In genomic region chr16:20624882-20625807, GRCh38 we compare ENCODE assay signal across 16 cellular contexts. TPM values are rescaled to one million over a fixed set of nuclear protein-coding genes. Genes with fewer than 3 reads are reported as not detected.
"Had no signal": no experiment of that assay in that cellular context is flagged by ENCODE, and none has a peak within 500 bp of the region (broad histone marks: within the 10 kb centered on the region; RNA-seq: fewer than 3 reads in every experiment).

No MANE protein-coding gene starts in this region.

- H3K9me3 ChIP-seq: gastrocnemius medialis, heart right ventricle, left ventricle myocardium inferior, ovary, sigmoid colon, transverse colon had no signal

- FAIRE-seq: keratinocyte had no signal

- H3K36me3 ChIP-seq: gastrocnemius medialis, heart right ventricle, left ventricle myocardium inferior, ovary, sigmoid colon, transverse colon had no signal

- H3K27me3 ChIP-seq: gastrocnemius medialis, heart right ventricle, ovary, sigmoid colon, transverse colon had no signal

- H3K27ac ChIP-seq: gastrocnemius medialis, heart right ventricle, left ventricle myocardium inferior, ovary, sigmoid colon, transverse colon had no signal

- H3K4me1 ChIP-seq: gastrocnemius medialis, sigmoid colon, transverse colon had no signal

- H3K4me3 ChIP-seq: gastrocnemius medialis, heart right ventricle, left ventricle myocardium inferior, ovary, sigmoid colon, transverse colon had no signal

- ATAC-seq: activated naive CD4-positive, alpha-beta T cell treated with anti-CD3 and anti-CD28 coated beads, Interleukin-2, amount 50 U/mL, for 72 hours; activated T-cell treated with anti-CD3 and anti-CD28 coated beads, Interleukin-2, amount 50 U/mL, for 4 hours; gastrocnemius medialis; heart right ventricle had no signal

- DNase-seq: activated CD4-positive, alpha-beta memory T cell treated with anti-CD3 and anti-CD28 coated beads for 36 hours; activated effector memory CD4-positive, alpha-beta T cell treated with anti-CD3 and anti-CD28 coated beads, Interleukin-2, amount 50 U/mL, for 16 hours; activated T-cell treated with anti-CD3 and anti-CD28 coated beads, Interleukin-2, amount 50 U/mL, for 4 hours; amniotic stem cell; effector memory CD4-positive, alpha-beta T cell; gastrocnemius medialis; heart right ventricle; left ventricle myocardium inferior; ovary; sigmoid colon; stimulated activated naive CD4-positive, alpha-beta T cell; substantia nigra; transverse colon had no signal

RNA-seq across cellular contexts. Expression of gene ACSM2B, which starts 49.0 kb away (rescaled TPM):
- total RNA-seq: activated CD4-positive, alpha-beta memory T cell treated with anti-CD3 and anti-CD28 coated beads for 36 hours; activated naive CD4-positive, alpha-beta T cell treated with anti-CD3 and anti-CD28 coated beads, Interleukin-2, amount 50 U/mL, for 72 hours; left ventricle myocardium inferior; transverse colon had no signal
- polyA plus RNA-seq: keratinocyte, neural cell had no signal
